8 cellular contexts compared by ENCODE assay signal in genomic region chr4:52545099-52546069, GRCh38.
DNase-seq lines count a peak whose midpoint lies in the region; ATAC-seq and TF ChIP-seq lines count a peak whose summit lies in the region.

No MANE protein-coding gene starts in this region.

- peak; percentile 73 for ATAC-seq in GM21528 (IDR thresholded peaks at IDR 0.05; ENCODE audit: low FRiP score, unreplicated experiment)
- peak; percentile 87 to 91 for ATAC-seq in right cardiac atrium
- ATAC-seq in HG02938 (IDR thresholded peaks at IDR 0.05; ENCODE audit: unreplicated experiment) = no peak

- intact Hi-C loops in ascending aorta (cut with DNase I) (loop anchor here (2.0 to 10.0 kb wide), 8 partner anchors 113 to 437 kb away; partner anchors contain the start of genes RASL11B and USP46), right cardiac atrium (cut with DNase I) (loop anchor here in 3 of 4 donors (2.0 to 10.0 kb wide), 3 partner anchors 109 to 437 kb away; partner anchors contain the start of gene USP46 (in 1 of the 3))

- H3K27me3 ChIP-seq in MG63 = peaks cover 3% of the 10 kb centered on the region
- no peaks in the 10 kb centered on the region for H3K27me3 ChIP-seq in ascending aorta
- no peaks in the 10 kb centered on the region for H3K27me3 ChIP-seq in right cardiac atrium (ENCODE audit: control insufficient read depth, insufficient read depth)

- H3K4me3 ChIP-seq in MG63 (no peak overlapping the region), ascending aorta (no peak overlapping the region), right cardiac atrium (ENCODE audit: low read length) (peak overlapping the region; percentile 23), skeletal muscle cell (ENCODE audit: low read depth, low read length) (no peak overlapping the region)

- H3K9me3 ChIP-seq in MG63 = no peaks in the 10 kb centered on the region
- no peaks in the 10 kb centered on the region for H3K9me3 ChIP-seq in ascending aorta
- H3K9me3 ChIP-seq in right cardiac atrium (ENCODE audit: control insufficient read depth, low read length) = no peaks in the 10 kb centered on the region

- peak; percentile 37 for DNase-seq in DMS153 treated with DMSO at 0.1 percent for 48 hours (lab: John Stamatoyannopoulos, UW; ENCODE audit: unreplicated experiment)
- peak; percentile 77 for DNase-seq in MG63
- DNase-seq in T follicular helper cell (ENCODE audit: low read depth) = peak; percentile 28
- DNase-seq in ascending aorta (ENCODE audit: low spot score in 2 of 2) = peak in 1 of 2 donors; percentile 83
- DNase-seq in right cardiac atrium = peak; percentile 75 to 92 (median 84)
- peak; percentile 13 for DNase-seq in skeletal muscle cell (ENCODE audit: low read depth)

- H3K4me1 ChIP-seq in ascending aorta (no peaks in the 10 kb centered on the region), right cardiac atrium (ENCODE audit: control insufficient read depth, insufficient read depth, low read length) (no peaks in the 10 kb centered on the region)

- peak; percentile 85 to 92 (median 88) for TF ChIP-seq CTCF in ascending aorta (IDR thresholded peaks at IDR 0.05)

- H3K36me3 ChIP-seq in MG63 (no peaks in the 10 kb centered on the region), ascending aorta (no peaks in the 10 kb centered on the region)

- 32% methylated on average over 13 of the region's 13 CpGs for WGBS in right cardiac atrium

- H3K27ac ChIP-seq in ascending aorta = no peak overlapping the region
- no peak overlapping the region for H3K27ac ChIP-seq in right cardiac atrium (ENCODE audit: low read length)
